In genomic region chr2:64876137-64876647, GRCh38 we compare ENCODE assay signal across 8 cellular contexts.
DNase-seq lines count a peak whose midpoint lies in the region; ATAC-seq and TF ChIP-seq lines count a peak whose summit lies in the region.

No MANE protein-coding gene starts in this region.

- no peak for TF ChIP-seq CTCF in BJ (IDR thresholded peaks at IDR 0.05; ENCODE audit: insufficient read depth, low read depth, low read length)

- peaks cover 31% of the 10 kb centered on the region for H3K4me1 ChIP-seq in mesodermal cell (ENCODE audit: control insufficient read depth, insufficient read depth, low read length, poor library complexity, severe bottlenecking)

- H3K36me3 ChIP-seq in BJ (ENCODE audit: control insufficient read depth, insufficient read depth, low read length), result no peaks in the 10 kb centered on the region
- no peaks in the 10 kb centered on the region for H3K36me3 ChIP-seq in mesodermal cell (ENCODE audit: control insufficient read depth, insufficient read depth, low read length)

- POLR2A ChIA-PET in BJ (lab: Charles Lee), result no interaction called here

- H3K4me3 ChIP-seq in BJ (ENCODE audit: low read depth, low read length) (no peak overlapping the region), mesodermal cell (ENCODE audit: extremely low read depth, insufficient read depth, low read length, poor library complexity, severe bottlenecking) (no peak overlapping the region)

- 0 to 25% methylated on average over 1 to 2 of the region's 3 CpGs for WGBS in mesodermal cell (ENCODE audit: insufficient coverage in 2 of 2), 2 experiments

- H3K9me3 ChIP-seq in mesodermal cell (ENCODE audit: control insufficient read depth, low read length), result no peaks in the 10 kb centered on the region

- DNase-seq in BJ (ENCODE audit: low read depth), result peak; percentile 57
- peak; percentile 44 for DNase-seq in NCI-H2171 treated with DMSO at 0.1 percent for 48 hours (lab: John Stamatoyannopoulos, UW)
- peak; percentile 73 for DNase-seq in ecto neural progenitor cell (ENCODE audit: low spot score)
- DNase-seq in inferior parietal cortex (ENCODE audit: extremely low spot score), result no peak

- ATAC-seq in GM19395 (IDR thresholded peaks at IDR 0.05; ENCODE audit: unreplicated experiment), result no peak
- ATAC-seq in GM18870 (IDR thresholded peaks at IDR 0.05; ENCODE audit: unreplicated experiment), result no peak
- ATAC-seq in GM21619 (IDR thresholded peaks at IDR 0.05; ENCODE audit: unreplicated experiment), result no peak

- CTCF ChIA-PET in BJ (lab: Yijun Ruan, JAX), result interaction anchor here (0.6 to 2.5 kb wide), 4 partner anchors 9 to 545 kb away, joined by 3 to 15 read pairs (median 5); no protein-coding TSS in a partner anchor

- H3K27me3 ChIP-seq in BJ (ENCODE audit: control insufficient read depth, insufficient read depth, low read length), result peaks cover 4% of the 10 kb centered on the region

- H3K27ac ChIP-seq in mesodermal cell (ENCODE audit: low read depth, low read length, severe bottlenecking), result peak overlapping the region; percentile 74
